ENCODE assay signal across 8 cellular contexts in genomic region chr14:93332032-93332852, GRCh38. TPM values are rescaled to one million over a fixed set of nuclear protein-coding genes. Genes with fewer than 3 reads are reported as not detected.
DNase-seq lines count a peak whose midpoint lies in the region; ATAC-seq and TF ChIP-seq lines count a peak whose summit lies in the region.

No MANE protein-coding gene starts in this region.

- peaks cover 57% of the 10 kb centered on the region for H3K4me1 ChIP-seq in left ventricle myocardium inferior

- H3K9me3 Mint-ChIP-seq in progenitor cell of endocrine pancreas (ENCODE audit: low read depth), result no peaks in the 10 kb centered on the region

- no peaks in the 10 kb centered on the region for H3K36me3 Mint-ChIP-seq in progenitor cell of endocrine pancreas (ENCODE audit: insufficient read depth)

- ATAC-seq in GM18511 (IDR thresholded peaks at IDR 0.05; ENCODE audit: unreplicated experiment) (peak; percentile 62), HG02970 (IDR thresholded peaks at IDR 0.05; ENCODE audit: low FRiP score, unreplicated experiment) (peak; percentile 57)

- H3K36me3 ChIP-seq in left ventricle myocardium inferior, result peaks cover 7% of the 10 kb centered on the region

- H3K27ac ChIP-seq in adipose tissue (ENCODE audit: low read depth, low read length) (peak overlapping the region; percentile 83), left ventricle myocardium inferior (replicated peaks) (peak overlapping the region; percentile 99)

- intact Hi-C loops in left ventricle myocardium inferior (cut with micrococcal nuclease), result no loop called here

- peak overlapping the region; percentile 92 for H3K4me3 Mint-ChIP-seq in progenitor cell of endocrine pancreas (ENCODE audit: low read depth)

- peaks cover 35% of the 10 kb centered on the region for H3K4me1 Mint-ChIP-seq in progenitor cell of endocrine pancreas (ENCODE audit: low read depth)

- DNase-seq in AG20443 (ENCODE audit: low spot score), result peak; percentile 67
- peak; percentile 50 for DNase-seq in NCI-H748 treated with DMSO at 0.1 percent for 48 hours (lab: John Stamatoyannopoulos, UW)
- DNase-seq in left ventricle myocardium inferior, result peak; percentile 67
- peak; percentile 68 for DNase-seq in progenitor cell of endocrine pancreas (ENCODE audit: low spot score, unreplicated experiment)
- no peak for DNase-seq in NCI-H2107 (lab: John Stamatoyannopoulos, UW)

- H3K9me3 ChIP-seq in left ventricle myocardium inferior (replicated peaks), result peaks cover 6% of the 10 kb centered on the region

- H3K27ac Mint-ChIP-seq in progenitor cell of endocrine pancreas, result peak overlapping the region; percentile 98

- 0 to 1% (median 1%) methylated on average over 49 to 72 of the region's 72 CpGs for WGBS in adipose tissue, 3 donors

- TF ChIP-seq CTCF in left ventricle myocardium inferior (IDR thresholded peaks at IDR 0.05; ENCODE audit: borderline replicate concordance) (no peak), progenitor cell of endocrine pancreas (IDR thresholded peaks at IDR 0.05; ENCODE audit: unreplicated experiment) (peak; percentile 29)

- no peaks in the 10 kb centered on the region for H3K27me3 Mint-ChIP-seq in progenitor cell of endocrine pancreas

- H3K27me3 ChIP-seq in left ventricle myocardium inferior (ENCODE audit: low read depth), result no peaks in the 10 kb centered on the region

- peak overlapping the region; percentile 95 for H3K4me3 ChIP-seq in left ventricle myocardium inferior

RNA-seq across cellular contexts. Expression of gene BTBD7, which starts 0.6 kb away (rescaled TPM):
- polyA plus RNA-seq in adipose tissue, result 10 to 100 TPM in 1 of 3 donors, 1 to 10 TPM in 2; 4.4 to 10.0 (median 7.9) TPM
- total RNA-seq in left ventricle myocardium inferior (20.2 TPM), progenitor cell of endocrine pancreas (56.8 and 65.5 TPM in 2 replicates)

RNA-seq across cellular contexts. Expression of gene COX8C, which starts 14.7 kb away (rescaled TPM):
- polyA plus RNA-seq in adipose tissue, result not detected
- total RNA-seq in left ventricle myocardium inferior (1.3 TPM), progenitor cell of endocrine pancreas (1.1 TPM in 1 of 2 replicates, not detected in the other)
